ENCODE assay signal across 8 cellular contexts in genomic region chr17:9729034-9729650, GRCh38.
A peak's percentile ranks its signal among the peaks of the same experiment; 100 is the strongest.
DNase-seq lines count a peak whose midpoint lies in the region; ATAC-seq and TF ChIP-seq lines count a peak whose summit lies in the region.

No MANE protein-coding gene starts in this region.

- no peaks in the 10 kb centered on the region for H3K36me3 ChIP-seq in heart left ventricle

- intact Hi-C loops in heart left ventricle (cut with DNase I), result loop anchor here in 7 of 10 donors (2.0 to 10.0 kb wide), 9 partner anchors 38 to 896 kb away; partner anchors contain the start of genes CFAP52 (in 1 of the 7) and STX8 (in 1 of the 7)

- ATAC-seq in WTC11 (peak; percentile 32; the same call in 1 of the 2 replicates), heart left ventricle (peak in 3 of 4 donors; percentile 54 to 63 (median 61)), HG02610 (IDR thresholded peaks at IDR 0.05; ENCODE audit: unreplicated experiment) (no peak)

- no peaks in the 10 kb centered on the region for H3K4me1 ChIP-seq in heart left ventricle

- no peak overlapping the region for H3K4me3 ChIP-seq in NB4 (ENCODE audit: low read depth, low read length)
- no peak overlapping the region for H3K4me3 ChIP-seq in heart left ventricle

- CTCF ChIA-PET in WTC11 (lab: Charles Lee), result interaction anchor here (0.6 to 1.9 kb wide), 15 partner anchors 9 to 200 kb away, joined by 3 to 13 read pairs (median 4); partner anchors contain the start of genes CFAP52 and USP43

- WGBS in heart left ventricle, 4 donors, result 2 to 5% (median 3%) methylated on average over 2 of the region's 2 CpGs

- H3K27me3 Mint-ChIP-seq in WTC11 (ENCODE audit: low read depth), result peaks cover 5% of the 10 kb centered on the region; the same call in 1 of the 2 replicates

- H3K27ac Mint-ChIP-seq in WTC11, result no peak overlapping the region

- H3K9me3 Mint-ChIP-seq in WTC11, result peaks cover 26% of the 10 kb centered on the region

- TF ChIP-seq CTCF in NB4 (IDR thresholded peaks at IDR 0.05; ENCODE audit: low read depth, low read length) (peak; percentile 99), WTC11 (IDR thresholded peaks at IDR 0.05) (peak; percentile 96), heart left ventricle (IDR thresholded peaks at IDR 0.05) (peak; percentile 90 to 97 (median 94))

- POLR2A ChIA-PET in WTC11 (lab: Charles Lee), result interaction anchor here (0.7 kb wide), 1 partner anchor 68 kb away, joined by 4 read pairs; no protein-coding TSS in a partner anchor

- H3K4me3 Mint-ChIP-seq in WTC11, result no peak overlapping the region

- peak; percentile 5 for DNase-seq in stimulated activated CD4-positive, alpha-beta T cell treated with anti-CD3 and anti-CD28 coated beads, Interleukin-15, amount 100 ng/mL, for 24 hours
- no peak for DNase-seq in stimulated activated CD4-positive, alpha-beta T cell treated with anti-CD3 and anti-CD28 coated beads, Interleukin-4, amount 100 ng/mL, for 1 hour
- DNase-seq in NB4 (ENCODE audit: low read depth) (peak; percentile 65), WTC11 (ENCODE audit: low spot score) (no peak), heart left ventricle (no peak), renal cortical epithelial cell (ENCODE audit: low read depth) (peak; percentile 56), T-helper 9 cell (no peak)

- H3K27me3 ChIP-seq in heart left ventricle, result peaks cover 0 to 34% (median 9%) of the 10 kb centered on the region in 9 donors

- H3K27ac ChIP-seq in heart left ventricle, result no peak overlapping the region

- H3K36me3 Mint-ChIP-seq in WTC11, result peaks cover 18% of the 10 kb centered on the region

- no peaks in the 10 kb centered on the region for H3K4me1 Mint-ChIP-seq in WTC11

- no peak for TF ChIP-seq POLR2A in NB4 (IDR thresholded peaks at IDR 0.05; ENCODE audit: extremely low read depth, insufficient read length)
- no peak for TF ChIP-seq POLR2A in heart left ventricle (IDR thresholded peaks at IDR 0.05)

- H3K9me3 ChIP-seq in heart left ventricle, result no peaks in the 10 kb centered on the region

TF ChIP-seq in WTC11, 78 proteins besides CTCF, POLR2A, EP300 and RAD21:
- TF ChIP-seq MLX (CRISPR knock-in tag; IDR thresholded peaks at IDR 0.05) (no peak), ZNF532 (CRISPR knock-in tag; IDR thresholded peaks at IDR 0.05; ENCODE audit: borderline replicate concordance) (no peak), HMGA2 (CRISPR knock-in tag; IDR thresholded peaks at IDR 0.05) (peak; percentile 29; the same call in 1 of the 2 replicates)

Comparison
In these comparisons a context has a peak if more than half of its experiments do, and no peak if none do; other contexts are left out.
1. DNase-seq: peak in stimulated activated CD4-positive, alpha-beta T cell treated with anti-CD3 and anti-CD28 coated beads, Interleukin-15, amount 100 ng/mL, for 24 hours (single experiment), NB4 (single experiment) and renal cortical epithelial cell (single experiment); none in stimulated activated CD4-positive, alpha-beta T cell treated with anti-CD3 and anti-CD28 coated beads, Interleukin-4, amount 100 ng/mL, for 1 hour (single experiment), WTC11 (single experiment), heart left ventricle (0 of 5) and T-helper 9 cell (single experiment).
2. Peak in every context shown above with its lines, with median percentiles within 50 percentile points of each other: CTCF ChIP-seq.